In the genomic region with DNA sequence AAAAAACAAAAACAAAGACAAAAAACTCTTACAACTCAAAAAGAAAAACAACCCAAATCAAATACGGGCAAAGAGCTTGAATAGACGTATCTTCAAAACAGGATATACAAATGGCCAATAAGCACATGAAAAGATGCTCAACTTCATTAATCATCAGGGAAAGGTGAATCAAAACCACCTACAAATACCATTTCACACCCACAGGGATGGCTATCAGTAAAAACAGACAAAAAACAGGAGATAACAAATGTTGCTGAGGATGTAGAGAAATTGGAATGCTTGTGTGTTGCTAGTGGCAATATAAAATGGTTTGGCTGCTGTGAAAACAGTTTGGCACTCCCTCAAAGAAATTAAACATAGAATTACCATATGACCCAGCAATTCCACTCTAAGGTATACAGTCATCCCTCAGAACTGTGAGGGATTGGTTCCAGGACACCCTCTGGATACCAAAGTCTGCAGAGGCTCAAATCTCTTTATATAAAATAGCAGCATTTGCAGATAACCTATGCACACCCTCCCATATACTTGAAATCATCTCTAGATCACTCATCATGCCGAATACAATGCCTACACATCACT, we compare ENCODE assay signal across 1 cellular context.
TF ChIP-seq lines count a peak whose summit lies in the region.

No MANE protein-coding gene starts in this region.

TF ChIP-seq in endothelial cell of umbilical vein, 7 proteins besides CTCF, POLR2A, EP300 and RAD21:
- TF ChIP-seq EZH2 (IDR thresholded peaks at IDR 0.05; ENCODE audit: borderline replicate concordance, low read depth, low read length, severe bottlenecking) (no peak), FOS (IDR thresholded peaks at IDR 0.05; ENCODE audit: borderline replicate concordance, insufficient read depth, low read length) (no peak), JUN (IDR thresholded peaks at IDR 0.05; ENCODE audit: borderline replicate concordance, insufficient read depth, insufficient read length, low read depth) (no peak), POLR2AphosphoS5 (IDR thresholded peaks at IDR 0.05; ENCODE audit: insufficient read depth, low read depth, low read length) (no peak), GATA2 (IDR thresholded peaks at IDR 0.05; ENCODE audit: insufficient read depth, insufficient read length, low read depth, low read length) (no peak), MYC (IDR thresholded peaks at IDR 0.05; ENCODE audit: low read depth, low read length) (no peak)
- TF ChIP-seq, protein P1, sequence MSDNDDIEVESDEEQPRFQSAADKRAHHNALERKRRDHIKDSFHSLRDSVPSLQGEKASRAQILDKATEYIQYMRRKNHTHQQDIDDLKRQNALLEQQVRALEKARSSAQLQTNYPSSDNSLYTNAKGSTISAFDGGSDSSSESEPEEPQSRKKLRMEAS (IDR thresholded peaks at IDR 0.05; ENCODE audit: insufficient read depth, insufficient read length), result no peak
